8 cellular contexts compared by ENCODE assay signal in the genomic region with DNA sequence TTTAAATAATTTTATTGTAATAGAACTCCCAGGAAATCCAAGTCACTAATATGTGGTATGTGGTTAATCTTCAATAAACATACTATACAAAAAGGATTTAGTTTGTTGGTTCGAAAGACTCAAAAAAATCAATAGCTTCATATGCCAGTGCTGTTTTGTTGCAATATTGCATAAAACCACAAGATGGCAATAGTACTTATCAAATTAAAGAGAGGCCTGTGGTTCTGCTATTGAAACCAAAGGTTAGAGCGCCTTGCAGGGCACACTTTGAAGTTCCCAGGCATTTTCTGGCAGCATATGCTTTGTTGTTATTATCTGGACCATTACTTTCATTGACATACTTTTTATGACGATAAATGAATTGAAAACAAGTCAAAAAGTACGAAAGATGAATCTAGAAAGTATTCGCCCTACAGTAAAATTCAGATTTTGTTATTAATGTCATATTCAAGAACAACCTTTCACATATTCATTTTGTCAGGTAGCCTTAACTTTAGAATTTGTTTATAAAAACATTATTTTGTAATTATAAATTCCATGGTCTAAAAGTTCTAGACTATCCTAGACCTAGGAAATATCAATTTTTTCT.
DNase-seq lines count a peak whose midpoint lies in the region; ATAC-seq and TF ChIP-seq lines count a peak whose summit lies in the region.

No MANE protein-coding gene starts in this region.

- no peaks in the 10 kb centered on the region for H3K4me1 ChIP-seq in SK-N-SH (ENCODE audit: control insufficient read depth in 1 of 2, insufficient read depth in 2 of 2, low read depth in 1 of 2, low read length in 1 of 2)

- H3K27ac Mint-ChIP-seq in natural killer cell = no peak overlapping the region

- no peak for TF ChIP-seq EP300 in SK-N-SH (IDR thresholded peaks at IDR 0.05; ENCODE audit: borderline replicate concordance in 1 of 2, low read depth in 1 of 2, low read length in 1 of 2)

- no peak overlapping the region for H3K9ac ChIP-seq in SK-N-SH

- H3K27me3 ChIP-seq in AG04450 (ENCODE audit: control insufficient read depth, insufficient read depth, low read length) = no peaks in the 10 kb centered on the region
- no peaks in the 10 kb centered on the region for H3K27me3 ChIP-seq in SK-N-SH (ENCODE audit: insufficient read depth)

- H3F3A ChIP-seq in SK-N-SH (replicated peaks; ENCODE audit: insufficient read depth) = no peaks in the 10 kb centered on the region

- H3K9me3 Mint-ChIP-seq in natural killer cell = no peaks in the 10 kb centered on the region

- no peaks in the 10 kb centered on the region for H3K36me3 ChIP-seq in SK-N-SH (replicated peaks in 1 of 2; ENCODE audit: control insufficient read depth in 1 of 2, insufficient read depth in 2 of 2, low read length in 1 of 2)

- no peaks in the 10 kb centered on the region for H3K79me2 ChIP-seq in SK-N-SH (ENCODE audit: insufficient read depth)

- no peaks in the 10 kb centered on the region for H4K20me1 ChIP-seq in SK-N-SH (ENCODE audit: insufficient read depth)

- POLR2A ChIA-PET in AG04450 (lab: Yijun Ruan, JAX) = interaction anchor here (0.6 kb wide), 1 partner anchor 1360 kb away, joined by 3 read pairs; no protein-coding TSS in a partner anchor
- POLR2A ChIA-PET in SK-N-SH (lab: Yijun Ruan, JAX) = no interaction called here

- no peaks in the 10 kb centered on the region for H3K9me3 ChIP-seq in AG04450 (ENCODE audit: control insufficient read depth, insufficient read depth, low read length)
- H3K9me3 ChIP-seq in SK-N-SH = no peaks in the 10 kb centered on the region

- TF ChIP-seq RAD21 in SK-N-SH (IDR thresholded peaks at IDR 0.05; ENCODE audit: low read length) = peak; percentile 79

- no peak overlapping the region for H3K4me2 ChIP-seq in SK-N-SH

- H3K4me3 ChIP-seq in AG04450 (ENCODE audit: low read depth, low read length) (no peak overlapping the region), SK-N-SH (ENCODE audit: low read depth in 2 of 2, low read length in 1 of 2) (no peak overlapping the region; a peak in 1 of 4 replicates)

- intact Hi-C loops in natural killer cell (cut with micrococcal nuclease) = loop anchor here (2.0 to 10.0 kb wide), 2 partner anchors 268 to 296 kb away; no protein-coding TSS in a partner anchor

- H3K27me3 Mint-ChIP-seq in natural killer cell (ENCODE audit: low read depth in 2 of 2) = no peaks in the 10 kb centered on the region

- no peaks in the 10 kb centered on the region for H3K4me1 Mint-ChIP-seq in natural killer cell

- no peak overlapping the region for H2AFZ ChIP-seq in SK-N-SH (ENCODE audit: low read depth)

- no peaks in the 10 kb centered on the region for H3K9me2 ChIP-seq in SK-N-SH

- ATAC-seq in HG02798 (IDR thresholded peaks at IDR 0.05; ENCODE audit: poor library complexity, unreplicated experiment) = peak; percentile 82
- ATAC-seq in esophagus mucosa = peak; percentile 78
- peak; percentile 64 to 73 (median 68) for ATAC-seq in natural killer cell

- H3K27ac ChIP-seq in AG04450 (ENCODE audit: low read depth, low read length) = no peak overlapping the region
- no peak overlapping the region for H3K27ac ChIP-seq in SK-N-SH (ENCODE audit: low read depth in 2 of 2, low read length in 1 of 2)

- CTCF ChIA-PET in AG04450 (lab: Charles Lee) = interaction anchor here (0.5 to 3.6 kb wide), 34 partner anchors 9 to 582 kb away, joined by 3 to 72 read pairs (median 4); partner anchors contain the start of gene MCTP1
- CTCF ChIA-PET in SK-N-SH (lab: Yijun Ruan, JAX) = interaction anchor here (0.6 to 2.9 kb wide), 32 partner anchors 9 to 1121 kb away, joined by 3 to 37 read pairs (median 4); partner anchors contain the start of gene MCTP1

- no peak overlapping the region for H3K4me3 Mint-ChIP-seq in natural killer cell

- H3K36me3 Mint-ChIP-seq in natural killer cell = no peaks in the 10 kb centered on the region

- 35% methylated on average over 5 of the region's 5 CpGs for WGBS in SK-N-SH (ENCODE audit: low lambda C conversion rate)

- TF ChIP-seq CTCF in AG04450 (IDR thresholded peaks at IDR 0.05; ENCODE audit: low read depth, low read length) = peak; percentile 71
- TF ChIP-seq CTCF in GM10266 (IDR thresholded peaks at IDR 0.05; ENCODE audit: control insufficient read depth, insufficient read depth, low read depth, missing control alignments) = peak; percentile 56
- TF ChIP-seq CTCF in SK-N-SH (IDR thresholded peaks at IDR 0.05) = peak; percentile 85
- peak; percentile 72 for TF ChIP-seq CTCF in natural killer cell (IDR thresholded peaks at IDR 0.05)

- DNase-seq in AG04450 (ENCODE audit: low read depth, low spot score) (peak; percentile 33), GM10266 (ENCODE audit: extremely low spot score) (peak; percentile 10), NCI-H146 treated with DMSO at 0.1 percent for 48 hours (lab: John Stamatoyannopoulos, UW; ENCODE audit: unreplicated experiment) (peak; percentile 65), SK-N-SH (peak; percentile 34), natural killer cell (no peak)
- no peak for DNase-seq in activated CD4-positive, CD25-positive, alpha-beta regulatory T cell (lab: John Stamatoyannopoulos, UW)

TF ChIP-seq in SK-N-SH, 30 proteins besides CTCF, POLR2A, EP300 and RAD21:
- TF ChIP-seq, protein P1, sequence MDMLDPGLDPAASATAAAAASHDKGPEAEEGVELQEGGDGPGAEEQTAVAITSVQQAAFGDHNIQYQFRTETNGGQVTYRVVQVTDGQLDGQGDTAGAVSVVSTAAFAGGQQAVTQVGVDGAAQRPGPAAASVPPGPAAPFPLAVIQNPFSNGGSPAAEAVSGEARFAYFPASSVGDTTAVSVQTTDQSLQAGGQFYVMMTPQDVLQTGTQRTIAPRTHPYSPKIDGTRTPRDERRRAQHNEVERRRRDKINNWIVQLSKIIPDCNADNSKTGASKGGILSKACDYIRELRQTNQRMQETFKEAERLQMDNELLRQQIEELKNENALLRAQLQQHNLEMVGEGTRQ (IDR thresholded peaks at IDR 0.05; ENCODE audit: borderline replicate concordance, low read depth, low read length) = no peak
- TF ChIP-seq SIN3A (IDR thresholded peaks at IDR 0.05; ENCODE audit: borderline replicate concordance, low read depth, low read length) = no peak
- TF ChIP-seq SMC3 (IDR thresholded peaks at IDR 0.05; ENCODE audit: low read depth, low read length) = peak; percentile 64

Comparison
In these comparisons a context has a peak if more than half of its experiments do, and no peak if none do; other contexts are left out.
1. DNase-seq: peak in AG04450 (single experiment), GM10266 (single experiment), NCI-H146 treated with DMSO at 0.1 percent for 48 hours (single experiment) and SK-N-SH (single experiment); none in natural killer cell (single experiment) and activated CD4-positive, CD25-positive, alpha-beta regulatory T cell (0 of 4).
2. Peak in every context shown above with its lines, with median percentiles within 50 percentile points of each other: CTCF ChIP-seq and ATAC-seq.